ENCODE assay signal across 1 cellular context in the genomic region with DNA sequence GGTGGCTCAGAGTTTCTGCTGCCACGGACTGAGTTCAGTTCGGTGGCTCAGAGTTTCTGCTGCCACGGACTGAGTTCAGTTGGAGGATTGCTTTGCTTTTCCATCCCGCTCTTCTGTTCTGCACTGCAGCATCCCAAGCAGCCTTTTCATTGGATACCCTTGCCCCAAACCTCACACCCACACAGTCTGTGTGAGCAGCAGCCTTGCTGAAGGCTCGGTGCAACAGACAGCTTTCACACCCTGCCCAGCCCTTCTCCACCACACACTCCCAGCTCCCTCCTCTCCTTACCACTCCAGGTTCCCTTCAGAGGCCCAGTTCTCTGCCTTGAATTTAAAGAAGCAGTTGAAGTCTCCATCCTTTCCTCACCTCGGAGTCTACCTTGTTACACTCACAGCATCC.
TF ChIP-seq lines count a peak whose summit lies in the region.

No MANE protein-coding gene starts in this region.

TF ChIP-seq in IMR-90, 13 proteins besides CTCF, POLR2A, EP300 and RAD21:
- TF ChIP-seq, protein P1, sequence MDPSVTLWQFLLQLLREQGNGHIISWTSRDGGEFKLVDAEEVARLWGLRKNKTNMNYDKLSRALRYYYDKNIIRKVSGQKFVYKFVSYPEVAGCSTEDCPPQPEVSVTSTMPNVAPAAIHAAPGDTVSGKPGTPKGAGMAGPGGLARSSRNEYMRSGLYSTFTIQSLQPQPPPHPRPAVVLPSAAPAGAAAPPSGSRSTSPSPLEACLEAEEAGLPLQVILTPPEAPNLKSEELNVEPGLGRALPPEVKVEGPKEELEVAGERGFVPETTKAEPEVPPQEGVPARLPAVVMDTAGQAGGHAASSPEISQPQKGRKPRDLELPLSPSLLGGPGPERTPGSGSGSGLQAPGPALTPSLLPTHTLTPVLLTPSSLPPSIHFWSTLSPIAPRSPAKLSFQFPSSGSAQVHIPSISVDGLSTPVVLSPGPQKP (IDR thresholded peaks at IDR 0.05; ENCODE audit: borderline replicate concordance, low read depth, low read length), result no peak
- no peak for TF ChIP-seq FOS (IDR thresholded peaks at IDR 0.05; ENCODE audit: low read depth, low read length)
- TF ChIP-seq SMC3 (IDR thresholded peaks at IDR 0.05; ENCODE audit: low read depth, low read length), result no peak
- TF ChIP-seq RCOR1 (IDR thresholded peaks at IDR 0.05; ENCODE audit: insufficient replicate concordance, low read length), result no peak
- no peak for TF ChIP-seq NFE2L2 (IDR thresholded peaks at IDR 0.05; ENCODE audit: low read depth, low read length)
- no peak for TF ChIP-seq RFX5 (IDR thresholded peaks at IDR 0.05; ENCODE audit: low read depth, low read length)
- TF ChIP-seq USF2 (IDR thresholded peaks at IDR 0.05; ENCODE audit: low read depth, low read length), result no peak
- no peak for TF ChIP-seq MAFK (IDR thresholded peaks at IDR 0.05; ENCODE audit: low read depth, low read length)
- no peak for TF ChIP-seq CEBPB (IDR thresholded peaks at IDR 0.05; ENCODE audit: low read depth, low read length)
- no peak for TF ChIP-seq MXI1 (IDR thresholded peaks at IDR 0.05; ENCODE audit: borderline replicate concordance, low read depth, low read length)
- no peak for TF ChIP-seq MAZ (IDR thresholded peaks at IDR 0.05; ENCODE audit: borderline replicate concordance, low read depth, low read length)
- no peak for TF ChIP-seq CHD1 (IDR thresholded peaks at IDR 0.05; ENCODE audit: low read depth, low read length)
- TF ChIP-seq BHLHE40 (IDR thresholded peaks at IDR 0.05; ENCODE audit: low read depth, low read length), result no peak
